12 cellular contexts compared by ENCODE assay signal in genomic region chr16:15466886-15467781, GRCh38. TPM values are rescaled to one million over a fixed set of nuclear protein-coding genes. Genes with fewer than 3 reads are reported as not detected.
DNase-seq lines count a peak whose midpoint lies in the region; ATAC-seq, FAIRE-seq and TF ChIP-seq lines count a peak whose summit lies in the region.
"Had no signal": no experiment of that assay in that cellular context is flagged by ENCODE, and none has a peak within 500 bp of the region (broad histone marks: within the 10 kb centered on the region; RNA-seq: fewer than 3 reads in every experiment).

No MANE protein-coding gene starts in this region.

- 64% methylated on average over 3 of the region's 3 CpGs for WGBS in A549 (ENCODE audit: missing lambda C conversion rate)

- no peak for TF ChIP-seq POLR2A in A549 (IDR thresholded peaks at IDR 0.05; ENCODE audit: low read length)
- TF ChIP-seq POLR2A in HCT116 (IDR thresholded peaks at IDR 0.05; ENCODE audit: borderline replicate concordance, extremely low read depth, insufficient read depth, insufficient read length): no peak

- POLR2A ChIA-PET in A549 (lab: Yijun Ruan, JAX): no interaction called here
- POLR2A ChIA-PET in HCT116 (lab: Charles Lee): no interaction called here

- H3K27ac ChIP-seq in A549 (no peak overlapping the region), HCT116 (ENCODE audit: low read depth, low read length) (no peak overlapping the region)

- H3K27me3 ChIP-seq in HCT116 (ENCODE audit: insufficient read depth, low read length): no peaks in the 10 kb centered on the region

- ATAC-seq in A549 (no peak), HCT116 (peak; percentile 55), HG03025 (IDR thresholded peaks at IDR 0.05; ENCODE audit: low FRiP score, unreplicated experiment) (no peak), GM18517 (IDR thresholded peaks at IDR 0.05; ENCODE audit: unreplicated experiment) (no peak), GM18502 (IDR thresholded peaks at IDR 0.05; ENCODE audit: poor library complexity, unreplicated experiment) (no peak)

- FAIRE-seq in A549 (lab: Jason Lieb, UNC): no peak
- no peak for FAIRE-seq in RCC 7860 (lab: Jason Lieb, UNC)
- FAIRE-seq: GM18507 had no signal

- H3K9me3 ChIP-seq in A549 (0 out of 3 replicates have a peak, but pooled peaks cover 6% of the 10 kb centered on the region), HCT116 (ENCODE audit: control insufficient read depth in 1 of 2, insufficient read depth in 1 of 2, low read depth in 1 of 2, low read length in 2 of 2) (no peaks in the 10 kb centered on the region)

- no TSS peak for BruUV-seq in HCT116 (replicated peaks; lab: Mats Ljungman, UMichigan)

- H3K9ac ChIP-seq in HCT116 (ENCODE audit: low read length): no peak overlapping the region

- peak; percentile 73 to 76 for TF ChIP-seq RAD21 in A549 (conservative IDR thresholded peaks at IDR 0.05 in 1 of 2, IDR thresholded peaks at IDR 0.05 in 1 of 2)
- peak; percentile 72 for TF ChIP-seq RAD21 in HCT116 (IDR thresholded peaks at IDR 0.05; ENCODE audit: low read depth)

- H3K79me2 ChIP-seq in HCT116 (ENCODE audit: insufficient read depth, low read length): 0 out of 2 replicates have a peak, but pooled peaks cover 8% of the 10 kb centered on the region

- H3K4me1 ChIP-seq in A549: peaks cover 7% of the 10 kb centered on the region
- peaks cover 8 to 20% of the 10 kb centered on the region in 2 experiments for H3K4me1 ChIP-seq in HCT116 (ENCODE audit: control insufficient read depth in 1 of 2, insufficient read depth in 2 of 2, low read length in 2 of 2)

- RAD21 ChIA-PET in HCT116 (lab: Charles Lee; ENCODE audit: low non-redundant PET in 1 of 2, low total read pairs in 2 of 2, uncharacterized antibody in 2 of 2, unreplicated experiment in 2 of 2): interaction anchor here in 1 of 2 experiments (0.7 kb wide), 2 partner anchors 22 to 928 kb away, joined by 3 read pairs; no protein-coding TSS in a partner anchor

- H2AFZ ChIP-seq in HCT116 (ENCODE audit: low read depth, low read length, poor library complexity, severe bottlenecking): no peak overlapping the region

- no peak for TF ChIP-seq EP300 in A549 (IDR thresholded peaks at IDR 0.05)

- no peak overlapping the region for H3K4me2 ChIP-seq in A549
- no peak overlapping the region for H3K4me2 ChIP-seq in HCT116 (ENCODE audit: low read length)

- intact Hi-C loops in HCT116 (cut with micrococcal nuclease): no loop called here

- H3K36me3 ChIP-seq in HCT116 (ENCODE audit: control insufficient read depth in 1 of 2, insufficient read depth in 2 of 2, low read length in 2 of 2): no peaks in the 10 kb centered on the region

- peak in 1 of 2 experiments; percentile 37 for DNase-seq in A549 (ENCODE audit: low read depth in 1 of 2, low spot score in 1 of 2)
- DNase-seq in HCT116 (ENCODE audit: low read depth, low spot score): no peak
- peak; percentile 37 for DNase-seq in RCC 7860 (ENCODE audit: low spot score)
- DNase-seq in fibroblast of villous mesenchyme (ENCODE audit: low read depth): peak; percentile 13
- no peak for DNase-seq in pons (ENCODE audit: low spot score)
- DNase-seq: CD4-positive, alpha-beta T cell; H7; NK-92 treated with Interleukin-12 subunit alpha and Interleukin-12 subunit beta, amount 100 ng/mL, for 24 hours had no signal

- no peaks in the 10 kb centered on the region for H3K9me2 ChIP-seq in HCT116 (ENCODE audit: insufficient read depth)

- peak; percentile 49 for TF ChIP-seq CTCF in A549 (IDR thresholded peaks at IDR 0.05)
- peak in 2 of 3 experiments; percentile 56 to 65; a peak in 3 of 6 replicates for TF ChIP-seq CTCF in HCT116 (IDR thresholded peaks at IDR 0.05 in 2 of 3, conservative IDR thresholded peaks at IDR 0.05 in 1 of 3; ENCODE audit: borderline replicate concordance in 1 of 3, insufficient read depth in 1 of 3, low read depth in 2 of 3, low read length in 2 of 3)
- peak; percentile 15 for TF ChIP-seq CTCF in fibroblast of villous mesenchyme (IDR thresholded peaks at IDR 0.05; ENCODE audit: insufficient read depth, low read depth, low read length)

- no peaks in the 10 kb centered on the region for H4K20me1 ChIP-seq in HCT116 (ENCODE audit: insufficient read depth)

- H3K4me3 ChIP-seq in A549 (no peak overlapping the region), HCT116 (replicated peaks in 1 of 2; ENCODE audit: low read depth in 1 of 2, low read length in 2 of 2) (no peak overlapping the region), fibroblast of villous mesenchyme (ENCODE audit: low read depth, low read length) (no peak overlapping the region)

- CTCF ChIA-PET in A549 (lab: Yijun Ruan, JAX): interaction anchor here (0.6 to 2.2 kb wide), 2 partner anchors 10 to 46 kb away, joined by 3 to 11 read pairs; no protein-coding TSS in a partner anchor
- CTCF ChIA-PET in HCT116 (lab: Charles Lee): interaction anchor here (0.6 to 1.0 kb wide), 2 partner anchors 40 to 512 kb away, joined by 3 to 4 read pairs; no protein-coding TSS in a partner anchor

TF ChIP-seq in A549, 52 proteins besides CTCF, POLR2A, EP300 and RAD21:
- TF ChIP-seq FOXS1 (CRISPR knock-in tag; IDR thresholded peaks at IDR 0.05) (no peak), HDAC2 (IDR thresholded peaks at IDR 0.05) (peak; percentile 86), SMC3 (IDR thresholded peaks at IDR 0.05) (peak; percentile 56), ZSCAN20 (CRISPR knock-in tag; IDR thresholded peaks at IDR 0.05) (no peak), KDM1A (IDR thresholded peaks at IDR 0.05; ENCODE audit: low read depth) (peak; percentile 91), GATA3 (IDR thresholded peaks at IDR 0.05; ENCODE audit: borderline replicate concordance) (no peak), MAFK (IDR thresholded peaks at IDR 0.05; ENCODE audit: partially characterized antibody) (no peak), RFX5 (IDR thresholded peaks at IDR 0.05) (no peak)
TF ChIP-seq in A549: peak in this region for 3.

TF ChIP-seq in HCT116, 20 proteins besides CTCF, POLR2A, EP300 and RAD21:
- no peak for TF ChIP-seq POLR2AphosphoS5 (IDR thresholded peaks at IDR 0.05; ENCODE audit: low read depth, low read length)
- TF ChIP-seq JUND (IDR thresholded peaks at IDR 0.05): no peak
- peak; percentile 12; the same call in 1 of the 2 replicates for TF ChIP-seq SP1 (IDR thresholded peaks at IDR 0.05; ENCODE audit: low read depth)

RNA-seq across cellular contexts. Expression of gene BMERB1, which starts 32.7 kb away (rescaled TPM):
- polyA plus RNA-seq in A549 (2011; rRNA removed) (44.7 and 45.2 TPM in 2 replicates), A549 (2017; fragmentation: RNase III; extraction: RNeasy Plus Mini Kit Qiagen cat#74134 plus additional on column Dnase treatment) (34.8 to 48.9 TPM (median 47.3 TPM) in 3 replicates)
- polyA plus RNA-seq in A549 (2012; cell fraction: cytosol; rRNA removed): 27.1 and 31.5 TPM in 2 replicates
- 21.0 and 21.6 TPM in 2 replicates for polyA plus RNA-seq in A549 (2012; cell fraction: nucleus; rRNA removed)
- 34.4 and 40.5 TPM in 2 replicates for polyA minus RNA-seq in A549 (2011; rRNA and poly(A)+ RNA removed)
- total RNA-seq in HCT116 (2021; ENCODE audit: unreplicated experiment) (43.6 TPM), fibroblast of villous mesenchyme (37.4 and 44.0 TPM in 2 replicates)
- polyA plus RNA-seq in HCT116 (2012): 45.7 and 52.6 TPM in 2 replicates

Comparison
In these comparisons a context has a peak if more than half of its experiments do, and no peak if none do; other contexts are left out.
1. DNase-seq: peak in RCC 7860 (single experiment) and fibroblast of villous mesenchyme (single experiment); none in HCT116 (single experiment) and pons (single experiment).
2. Of the 6 proteins assayed by ChIP-seq in both A549 and HCT116: peak only in A549: none; only in HCT116: none; in both: CTCF and RAD21; in neither: 4.
3. Peak in every context shown above with its lines, with median percentiles within 50 percentile points of each other: CTCF ChIP-seq.